Comparison of ENCODE assay signal across 25 cellular contexts in the genomic region with DNA sequence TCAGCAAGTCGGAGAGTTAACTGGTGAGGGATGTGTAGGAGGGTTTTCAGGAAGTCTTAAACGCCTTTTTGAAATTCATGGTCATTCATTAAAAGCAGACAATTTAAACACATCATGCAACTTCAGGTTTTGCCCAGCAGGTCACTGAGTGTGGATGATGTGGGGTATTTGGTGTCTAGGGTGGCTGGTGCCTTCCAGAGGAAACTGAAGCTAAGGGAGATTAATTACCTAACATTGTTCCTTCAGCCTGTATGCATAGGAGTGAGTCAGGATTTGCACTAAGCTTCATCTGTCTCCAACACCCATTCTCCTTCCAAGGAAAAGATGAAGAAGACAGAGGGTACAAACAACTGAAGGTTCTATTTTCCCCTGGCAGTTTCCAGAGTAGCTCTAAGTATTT. TPM values are rescaled to one million over a fixed set of nuclear protein-coding genes. Genes with fewer than 3 reads are reported as not detected.
DNase-seq lines count a peak whose midpoint lies in the region; ATAC-seq and TF ChIP-seq lines count a peak whose summit lies in the region.
"Had no signal": no experiment of that assay in that cellular context is flagged by ENCODE, and none has a peak within 500 bp of the region (broad histone marks: within the 10 kb centered on the region; RNA-seq: fewer than 3 reads in every experiment).

No MANE protein-coding gene starts in this region.

- peak overlapping the region; percentile 71 for H3K4me2 ChIP-seq in mammary epithelial cell (ENCODE audit: insufficient read depth, low read depth, low read length)

- ATAC-seq in naive thymus-derived CD8-positive, alpha-beta T cell = no peak
- no peak for ATAC-seq in HG03439 (IDR thresholded peaks at IDR 0.05; ENCODE audit: unreplicated experiment)

- TF ChIP-seq POLR2A in uterus (IDR thresholded peaks at IDR 0.05) = no peak

- no peaks in the 10 kb centered on the region for H3K27me3 Mint-ChIP-seq in MCF 10A (ENCODE audit: insufficient read depth, unreplicated experiment)
- no peaks in the 10 kb centered on the region for H3K27me3 Mint-ChIP-seq in naive thymus-derived CD8-positive, alpha-beta T cell

- CTCF ChIA-PET in mammary epithelial cell (lab: Charles Lee; ENCODE audit: low non-redundant PET) = no interaction called here
- CTCF ChIA-PET in MCF 10A (lab: Yijun Ruan, JAX) = interaction anchor here (0.6 to 1.0 kb wide), 3 partner anchors 15 to 1960 kb away, joined by 3 read pairs; no protein-coding TSS in a partner anchor

- no peak overlapping the region for H3K9ac ChIP-seq in mammary epithelial cell (ENCODE audit: insufficient read depth, low read length)

- no peaks in the 10 kb centered on the region for H3K27me3 ChIP-seq in mammary epithelial cell (ENCODE audit: insufficient read depth, low read length)
- no peaks in the 10 kb centered on the region for H3K27me3 ChIP-seq in uterus
- H3K27me3 ChIP-seq: BE2C, MG63 had no signal

- H3K4me3 Mint-ChIP-seq in MCF 10A (ENCODE audit: unreplicated experiment) = no peak overlapping the region
- no peak overlapping the region for H3K4me3 Mint-ChIP-seq in naive thymus-derived CD8-positive, alpha-beta T cell
- H3K4me3 Mint-ChIP-seq: CD4-positive, CD25-positive, alpha-beta regulatory T cell had no signal

- no peak overlapping the region for H3K27ac Mint-ChIP-seq in MCF 10A (ENCODE audit: low read depth, unreplicated experiment)
- no peak overlapping the region for H3K27ac Mint-ChIP-seq in naive thymus-derived CD8-positive, alpha-beta T cell
- H3K27ac Mint-ChIP-seq: CD4-positive, CD25-positive, alpha-beta regulatory T cell had no signal

- no peaks in the 10 kb centered on the region for H3K79me2 ChIP-seq in mammary epithelial cell (ENCODE audit: insufficient read depth, low read length)

- no peaks in the 10 kb centered on the region for H3K9me3 ChIP-seq in mammary epithelial cell (replicated peaks; ENCODE audit: insufficient read depth, low read length)
- no peaks in the 10 kb centered on the region for H3K9me3 ChIP-seq in uterus
- H3K9me3 ChIP-seq: BE2C, Caco-2, HAP-1, MG63 had no signal

- 0% methylated on average over 2 of the region's 2 CpGs for WGBS in mammary epithelial cell (ENCODE audit: low coverage, missing lambda C conversion rate)

- POLR2A ChIA-PET in MCF 10A (lab: Yijun Ruan, JAX) = interaction anchor here (0.5 to 0.7 kb wide), 2 partner anchors 16 to 1177 kb away, joined by 3 read pairs; no protein-coding TSS in a partner anchor
- POLR2A ChIA-PET in naive thymus-derived CD8-positive, alpha-beta T cell (lab: Charles Lee) = no interaction called here

- H3K36me3 Mint-ChIP-seq in MCF 10A (ENCODE audit: insufficient read depth, unreplicated experiment) = no peaks in the 10 kb centered on the region
- no peaks in the 10 kb centered on the region for H3K36me3 Mint-ChIP-seq in naive thymus-derived CD8-positive, alpha-beta T cell
- H3K36me3 Mint-ChIP-seq: CD4-positive, CD25-positive, alpha-beta regulatory T cell had no signal

- intact Hi-C loops in mammary epithelial cell (cut with micrococcal nuclease) = no loop called here
- intact Hi-C loops in MCF 10A (cut with micrococcal nuclease) = no loop called here
- intact Hi-C loops in uterus (cut with DNase I; ENCODE audit: low total_unique reads) = no loop called here

- dilution Hi-C loops in mammary epithelial cell (cut with HindIII; ENCODE audit: low sequenced_read_pairs) = no loop called here

- H3K4me1 ChIP-seq in mammary epithelial cell (ENCODE audit: insufficient read depth, low read length) (peaks cover 6% of the 10 kb centered on the region), uterus (peaks cover 6 to 13% of the 10 kb centered on the region in 2 donors)
- H3K4me1 ChIP-seq: BE2C, Caco-2, HAP-1 had no signal

- no peaks in the 10 kb centered on the region for H3K36me3 ChIP-seq in mammary epithelial cell (ENCODE audit: insufficient read depth, low read length)
- H3K36me3 ChIP-seq in uterus = no peaks in the 10 kb centered on the region
- H3K36me3 ChIP-seq: BE2C, HAP-1, MG63 had no signal

- TF ChIP-seq CTCF in mammary epithelial cell (conservative IDR thresholded peaks at IDR 0.05 in 1 of 2, IDR thresholded peaks at IDR 0.05 in 1 of 2; ENCODE audit: extremely low read depth in 1 of 2, insufficient read depth in 1 of 2, low read depth in 1 of 2, low read length in 2 of 2) (no peak), MCF 10A (IDR thresholded peaks at IDR 0.05; ENCODE audit: unreplicated experiment) (no peak), uterus (IDR thresholded peaks at IDR 0.05) (no peak)

- H3K4me3 ChIP-seq in mammary epithelial cell (replicated peaks in 1 of 3; ENCODE audit: insufficient read depth in 1 of 3, low read depth in 2 of 3, low read length in 3 of 3) (no peak overlapping the region), uterus (no peak overlapping the region)
- H3K4me3 ChIP-seq: HAP-1, MG63 had no signal

- DNase-seq in mammary epithelial cell (peak; percentile 35), MCF 10A (ENCODE audit: unreplicated experiment) (no peak), epithelial cell of prostate (ENCODE audit: low read depth, low spot score) (no peak), kidney tubule cell (ENCODE audit: low spot score) (peak; percentile 24), uterus (no peak), NCI-H524 treated with DMSO at 0.1 percent for 48 hours (lab: John Stamatoyannopoulos, UW) (no peak)
- no peak for DNase-seq in naive thymus-derived CD8-positive, alpha-beta T cell
- DNase-seq: 8988T; BE2C; Caco-2; CD4-positive, CD25-positive, alpha-beta regulatory T cell; GDM1; Karpas-422; MG63; NCI-H1105 treated with DMSO at 0.1 percent for 48 hours; NCI-H1694; NCI-H2081 treated with DMSO at 0.1 percent for 48 hours; NCI-H446 treated with DMSO at 0.1 percent for 48 hours; NCI-H82; SHP77 had no signal

- no TSS peak for BruUV-seq in mammary epithelial cell (replicated peaks; lab: Mats Ljungman, UMichigan)
- no TSS peak for BruUV-seq in MCF 10A (replicated peaks; lab: Mats Ljungman, UMichigan)

- H3K4me1 Mint-ChIP-seq in MCF 10A (ENCODE audit: insufficient read depth, unreplicated experiment) = no peaks in the 10 kb centered on the region
- no peaks in the 10 kb centered on the region for H3K4me1 Mint-ChIP-seq in naive thymus-derived CD8-positive, alpha-beta T cell
- H3K4me1 Mint-ChIP-seq: CD4-positive, CD25-positive, alpha-beta regulatory T cell had no signal

- H3K9me3 Mint-ChIP-seq in MCF 10A (ENCODE audit: unreplicated experiment) = no peaks in the 10 kb centered on the region
- H3K9me3 Mint-ChIP-seq in naive thymus-derived CD8-positive, alpha-beta T cell = no peaks in the 10 kb centered on the region
- H3K9me3 Mint-ChIP-seq: CD4-positive, CD25-positive, alpha-beta regulatory T cell had no signal

- in situ Hi-C loops in mammary epithelial cell (cut with MboI; ENCODE audit: low sequenced_read_pairs in 2 of 2) = no loop called here

- peak overlapping the region; percentile 85 for H2AFZ ChIP-seq in mammary epithelial cell (ENCODE audit: low read depth, low read length)

- H3K27ac ChIP-seq in mammary epithelial cell (ENCODE audit: insufficient read depth, low read depth, low read length) (no peak overlapping the region), epithelial cell of prostate (peak overlapping the region; percentile 14), uterus (peak overlapping the region in 1 of 2 donors; percentile 88)
- H3K27ac ChIP-seq: HL-60 had no signal

- no peaks in the 10 kb centered on the region for H4K20me1 ChIP-seq in mammary epithelial cell (ENCODE audit: insufficient read depth, low read length)

RNA-seq across cellular contexts. Expression of a gene that starts 20.8 kb away (rescaled TPM):
- total RNA-seq in mammary epithelial cell = not detected
- 0.02 TPM for polyA plus RNA-seq in mammary epithelial cell
- polyA minus RNA-seq in mammary epithelial cell = not detected
- not detected in 2 replicates for total RNA-seq in MCF 10A (2022)
- total RNA-seq in uterus = not detected
- not detected for total RNA-seq in naive thymus-derived CD8-positive, alpha-beta T cell
- polyA plus RNA-seq in naive thymus-derived CD8-positive, alpha-beta T cell = under 1 TPM in 1 of 3 donors, not detected in 2; 0.15 TPM
- total RNA-seq: Daoy, HT1080 had no signal

Comparison
In these comparisons a context has a peak if more than half of its experiments do, and no peak if none do; other contexts are left out.
1. DNase-seq: peak in mammary epithelial cell (single experiment) and kidney tubule cell (single experiment); none in MCF 10A (single experiment), epithelial cell of prostate (single experiment), uterus (0 of 2), NCI-H524 treated with DMSO at 0.1 percent for 48 hours (single experiment) and naive thymus-derived CD8-positive, alpha-beta T cell (0 of 10).